ENCODE assay signal across 13 cellular contexts in the genomic region with DNA sequence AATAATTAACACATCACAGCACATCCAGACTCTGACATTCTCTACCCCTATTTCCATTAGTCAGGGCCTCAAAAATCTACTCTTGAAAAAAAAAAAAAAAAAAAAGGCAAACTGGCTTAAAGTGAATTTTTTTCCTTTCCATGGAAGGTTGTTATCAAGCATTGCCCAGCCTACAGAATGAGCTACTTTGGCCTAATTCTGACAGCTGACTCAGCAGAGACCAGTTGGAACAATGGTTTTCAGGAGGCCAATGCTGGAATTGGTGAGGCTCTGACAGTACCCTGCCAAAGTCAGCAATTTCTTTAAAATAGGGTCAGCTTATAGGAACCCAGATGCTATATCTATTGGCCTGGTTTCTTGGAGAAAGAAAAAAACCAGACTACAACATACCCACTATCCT.
A peak's percentile ranks its signal among the peaks of the same experiment; 100 is the strongest.
DNase-seq lines count a peak whose midpoint lies in the region; ATAC-seq and TF ChIP-seq lines count a peak whose summit lies in the region.
"Had no signal": no experiment of that assay in that cellular context is flagged by ENCODE, and none has a peak within 500 bp of the region (broad histone marks: within the 10 kb centered on the region; RNA-seq: fewer than 3 reads in every experiment).

No MANE protein-coding gene starts in this region.

- H3K9me3 Mint-ChIP-seq in GM23338 (no peaks in the 10 kb centered on the region), T-cell (no peaks in the 10 kb centered on the region)
- H3K9me3 Mint-ChIP-seq in activated naive CD4-positive, alpha-beta T cell treated with anti-CD3 and anti-CD28 coated beads, Interleukin-2, amount 10 ng/mL, durations not matched to agents 7 days and 5 days = no peaks in the 10 kb centered on the region

- ATAC-seq in GM23338 (no peak), left lobe of liver (peak; percentile 60), T-cell (replicated peaks in 1 of 4) (no peak)

- H3K4me1 ChIP-seq in GM23338 (ENCODE audit: insufficient read depth) (peaks cover 55% of the 10 kb centered on the region), BE2C (peaks cover 2% of the 10 kb centered on the region; the same call in 1 of the 2 replicates)
- H3K4me1 ChIP-seq: HAP-1 had no signal

- POLR2A ChIA-PET in T-cell (lab: Charles Lee) = no interaction called here

- H3K27ac Mint-ChIP-seq in GM23338 = no peak overlapping the region
- H3K27ac Mint-ChIP-seq in T-cell = no peak overlapping the region
- no peak overlapping the region for H3K27ac Mint-ChIP-seq in activated naive CD4-positive, alpha-beta T cell treated with anti-CD3 and anti-CD28 coated beads, Interleukin-2, amount 10 ng/mL, durations not matched to agents 7 days and 5 days
- H3K27ac Mint-ChIP-seq: B cell; CD4-positive, alpha-beta T cell had no signal

- H3K36me3 ChIP-seq in GM23338 (ENCODE audit: insufficient read depth) (no peaks in the 10 kb centered on the region), BE2C (no peaks in the 10 kb centered on the region)
- H3K36me3 ChIP-seq: HAP-1 had no signal

- DNase-seq in GM23338 (ENCODE audit: low spot score) = no peak
- DNase-seq in astrocyte of the hippocampus (ENCODE audit: low read depth, low spot score) = peak; percentile 6
- no peak for DNase-seq in left lobe of liver (ENCODE audit: low spot score)
- DNase-seq in BE2C = no peak
- DNase-seq in T-cell = no peak
- DNase-seq in activated naive CD4-positive, alpha-beta T cell treated with anti-CD3 and anti-CD28 coated beads, Interleukin-2, amount 10 ng/mL, durations not matched to agents 7 days and 5 days = no peak
- DNase-seq: CD4-positive, alpha-beta T cell; DMS153; DMS79; GDM1 had no signal

- peak overlapping the region; percentile 56; the same call in 1 of the 2 replicates for H3K27ac ChIP-seq in GM23338 (ENCODE audit: low read depth)
- H3K27ac ChIP-seq: C4-2B had no signal

- H3K4me2 ChIP-seq in GM23338 = no peak overlapping the region

- H3K27me3 Mint-ChIP-seq in GM23338 (ENCODE audit: insufficient read depth, low read depth, poor library complexity) (no peaks in the 10 kb centered on the region), T-cell (no peaks in the 10 kb centered on the region)
- no peaks in the 10 kb centered on the region for H3K27me3 Mint-ChIP-seq in activated naive CD4-positive, alpha-beta T cell treated with anti-CD3 and anti-CD28 coated beads, Interleukin-2, amount 10 ng/mL, durations not matched to agents 7 days and 5 days
- H3K27me3 Mint-ChIP-seq: B cell; CD4-positive, alpha-beta T cell had no signal

- H3F3A ChIP-seq in GM23338 (replicated peaks; ENCODE audit: low read depth) = no peaks in the 10 kb centered on the region; the same call in 1 of the 2 replicates

- TF ChIP-seq CTCF in GM23338 (conservative IDR thresholded peaks at IDR 0.05; ENCODE audit: low read depth in 2 of 2) (no peak), BE2C (IDR thresholded peaks at IDR 0.05; ENCODE audit: low read depth, low read length) (no peak)

- H3K4me3 ChIP-seq in GM23338 = no peak overlapping the region
- no peak overlapping the region for H3K4me3 ChIP-seq in BE2C (ENCODE audit: low read depth, low read length)
- H3K4me3 ChIP-seq: HAP-1 had no signal

- CTCF ChIA-PET in T-cell (lab: Charles Lee) = no interaction called here
- CTCF ChIA-PET in activated naive CD4-positive, alpha-beta T cell treated with anti-CD3 and anti-CD28 coated beads, Interleukin-2, amount 10 ng/mL, durations not matched to agents 7 days and 5 days (lab: Charles Lee) = no interaction called here

- no peaks in the 10 kb centered on the region for H3K9me2 ChIP-seq in GM23338 (ENCODE audit: insufficient read depth)

- H3K27me3 ChIP-seq in GM23338 (ENCODE audit: insufficient read depth) = no peaks in the 10 kb centered on the region
- no peaks in the 10 kb centered on the region for H3K27me3 ChIP-seq in BE2C

- H4K20me1 ChIP-seq in GM23338 (replicated peaks; ENCODE audit: insufficient read depth) = peaks cover 15% of the 10 kb centered on the region

- no peaks in the 10 kb centered on the region for H3K9me3 ChIP-seq in BE2C
- H3K9me3 ChIP-seq: HAP-1 had no signal

- peaks cover 99% of the 10 kb centered on the region for H3K79me2 ChIP-seq in GM23338 (replicated peaks; ENCODE audit: insufficient read depth)

- H3K4me3 Mint-ChIP-seq in GM23338 (no peak overlapping the region), T-cell (no peak overlapping the region)
- no peak overlapping the region for H3K4me3 Mint-ChIP-seq in activated naive CD4-positive, alpha-beta T cell treated with anti-CD3 and anti-CD28 coated beads, Interleukin-2, amount 10 ng/mL, durations not matched to agents 7 days and 5 days
- H3K4me3 Mint-ChIP-seq: B cell; CD4-positive, alpha-beta T cell had no signal

- no peak overlapping the region for H2AFZ ChIP-seq in GM23338

- H3K36me3 Mint-ChIP-seq in GM23338 (ENCODE audit: low read depth) = no peaks in the 10 kb centered on the region
- H3K36me3 Mint-ChIP-seq in T-cell = no peaks in the 10 kb centered on the region
- no peaks in the 10 kb centered on the region for H3K36me3 Mint-ChIP-seq in activated naive CD4-positive, alpha-beta T cell treated with anti-CD3 and anti-CD28 coated beads, Interleukin-2, amount 10 ng/mL, durations not matched to agents 7 days and 5 days

- H3K4me1 Mint-ChIP-seq in GM23338 (peaks cover 53% of the 10 kb centered on the region), T-cell (no peaks in the 10 kb centered on the region)
- H3K4me1 Mint-ChIP-seq in activated naive CD4-positive, alpha-beta T cell treated with anti-CD3 and anti-CD28 coated beads, Interleukin-2, amount 10 ng/mL, durations not matched to agents 7 days and 5 days = no peaks in the 10 kb centered on the region
- H3K4me1 Mint-ChIP-seq: B cell had no signal

TF ChIP-seq in GM23338, 12 proteins besides CTCF, POLR2A, EP300 and RAD21 (continues in another document):
- no peak for TF ChIP-seq STAT1 (IDR thresholded peaks at IDR 0.05; ENCODE audit: unreplicated experiment)
- TF ChIP-seq JUNB (IDR thresholded peaks at IDR 0.05; ENCODE audit: unreplicated experiment) = no peak
- TF ChIP-seq ZNF114 (CRISPR knock-in tag; IDR thresholded peaks at IDR 0.05) = no peak
- TF ChIP-seq, protein P1, sequence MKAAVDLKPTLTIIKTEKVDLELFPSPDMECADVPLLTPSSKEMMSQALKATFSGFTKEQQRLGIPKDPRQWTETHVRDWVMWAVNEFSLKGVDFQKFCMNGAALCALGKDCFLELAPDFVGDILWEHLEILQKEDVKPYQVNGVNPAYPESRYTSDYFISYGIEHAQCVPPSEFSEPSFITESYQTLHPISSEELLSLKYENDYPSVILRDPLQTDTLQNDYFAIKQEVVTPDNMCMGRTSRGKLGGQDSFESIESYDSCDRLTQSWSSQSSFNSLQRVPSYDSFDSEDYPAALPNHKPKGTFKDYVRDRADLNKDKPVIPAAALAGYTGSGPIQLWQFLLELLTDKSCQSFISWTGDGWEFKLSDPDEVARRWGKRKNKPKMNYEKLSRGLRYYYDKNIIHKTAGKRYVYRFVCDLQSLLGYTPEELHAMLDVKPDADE (IDR thresholded peaks at IDR 0.05) = no peak
- no peak for TF ChIP-seq CREB1 (CRISPR knock-in tag; IDR thresholded peaks at IDR 0.05; ENCODE audit: low read depth)
- no peak for TF ChIP-seq NANOG (IDR thresholded peaks at IDR 0.05; ENCODE audit: borderline replicate concordance)
- TF ChIP-seq POLR2AphosphoS5 (IDR thresholded peaks at IDR 0.05; ENCODE audit: low read depth) = no peak
